In genomic region chr20:33740189-33740588, GRCh38 we compare ENCODE assay signal across 29 cellular contexts.
"Had no signal": no experiment of that assay in that cellular context is flagged by ENCODE, and none has a peak within 500 bp of the region (broad histone marks: within the 10 kb centered on the region; RNA-seq: fewer than 3 reads in every experiment).

No MANE protein-coding gene starts in this region.

- H3K27ac Mint-ChIP-seq: activated CD4-positive, alpha-beta memory T cell treated with anti-CD3 and anti-CD28 coated beads for 36 hours; activated CD4-positive, alpha-beta T cell treated with anti-CD3 and anti-CD28 coated beads for 36 hours; activated CD4-positive, alpha-beta T cell treated with anti-CD3 and anti-CD28 coated beads, Interleukin-2, amount 10 ng/mL, durations not matched to agents 24 days and 14 days; activated naive CD8-positive, alpha-beta T cell; activated T-cell treated with anti-CD3 and anti-CD28 coated beads, Interleukin-2, amount 50 U/mL, for 24 hours; activated T-helper 17 cell treated with anti-CD3 and anti-CD28 coated beads, Interleukin-2, amount 50 U/mL, for 72 hours; brain had no signal

- H3K4me3 Mint-ChIP-seq: activated CD4-positive, alpha-beta memory T cell treated with anti-CD3 and anti-CD28 coated beads for 36 hours; activated CD4-positive, alpha-beta T cell treated with anti-CD3 and anti-CD28 coated beads for 36 hours; activated CD4-positive, alpha-beta T cell treated with anti-CD3 and anti-CD28 coated beads, Interleukin-2, amount 10 ng/mL, durations not matched to agents 24 days and 14 days; activated naive CD8-positive, alpha-beta T cell; activated T-cell treated with anti-CD3 and anti-CD28 coated beads, Interleukin-2, amount 50 U/mL, for 24 hours; activated T-helper 17 cell treated with anti-CD3 and anti-CD28 coated beads, Interleukin-2, amount 50 U/mL, for 72 hours; brain had no signal

- H3K27me3 Mint-ChIP-seq: activated CD4-positive, alpha-beta memory T cell treated with anti-CD3 and anti-CD28 coated beads for 36 hours; activated CD4-positive, alpha-beta T cell treated with anti-CD3 and anti-CD28 coated beads for 36 hours; activated CD4-positive, alpha-beta T cell treated with anti-CD3 and anti-CD28 coated beads, Interleukin-2, amount 10 ng/mL, durations not matched to agents 24 days and 14 days; activated naive CD8-positive, alpha-beta T cell; activated T-cell treated with anti-CD3 and anti-CD28 coated beads, Interleukin-2, amount 50 U/mL, for 24 hours; activated T-helper 17 cell treated with anti-CD3 and anti-CD28 coated beads, Interleukin-2, amount 50 U/mL, for 72 hours had no signal

- DNase-seq: activated CD4-positive, alpha-beta memory T cell treated with anti-CD3 and anti-CD28 coated beads for 36 hours; activated CD4-positive, alpha-beta T cell treated with anti-CD3 and anti-CD28 coated beads for 36 hours; activated CD4-positive, alpha-beta T cell treated with anti-CD3 and anti-CD28 coated beads, Interleukin-2, amount 10 ng/mL, durations not matched to agents 24 days and 14 days; activated CD4-positive, CD25-positive, alpha-beta regulatory T cell; activated CD4-positive, CD25-positive, alpha-beta regulatory T cell treated with anti-CD3 and anti-CD28 coated beads, Interleukin-2, amount 50 U/mL, for 72 hours; activated CD8-positive, alpha-beta memory T cell treated with anti-CD3 and anti-CD28 coated beads, Interleukin-2, amount 50 U/mL, for 48 hours; activated effector memory CD4-positive, alpha-beta T cell treated with Interleukin-2 at 50 U/mL for 16 hours; activated gamma-delta T cell treated with Interleukin-2 at 50 U/mL for 16 hours; activated naive CD4-positive, alpha-beta T cell treated with anti-CD3 and anti-CD28 coated beads, Interleukin-2, amount 50 U/mL, for 16 hours; activated naive CD4-positive, alpha-beta T cell treated with Interleukin-2 at 50 U/mL for 16 hours; activated T-cell treated with anti-CD3 and anti-CD28 coated beads for 4 hours; activated T-cell treated with anti-CD3 and anti-CD28 coated beads, Interleukin-2, amount 50 U/mL, for 24 hours; adrenal gland; amygdala; aorta; central memory CD4-positive, alpha-beta T cell; cerebellar nuclear complex; colonic mucosa; effector CD8-positive, alpha-beta T cell; esophagus squamous epithelium; foreskin fibroblast; head of caudate nucleus; T-helper 2 cell had no signal

- H3K4me1 ChIP-seq: adrenal gland, breast epithelium, colonic mucosa had no signal

- ATAC-seq: activated CD4-positive, alpha-beta T cell treated with anti-CD3 and anti-CD28 coated beads for 36 hours; activated T-helper 17 cell treated with anti-CD3 and anti-CD28 coated beads, Interleukin-2, amount 50 U/mL, for 72 hours had no signal

- H3K36me3 ChIP-seq: adrenal gland, breast epithelium, cardiac muscle cell, colonic mucosa had no signal

- H3K4me3 ChIP-seq: adrenal gland, breast epithelium, cardiac muscle cell, colonic mucosa, esophagus squamous epithelium had no signal

- H3K27me3 ChIP-seq: adrenal gland, breast epithelium, cardiac muscle cell, colonic mucosa, esophagus squamous epithelium had no signal

- H3K4me1 Mint-ChIP-seq: activated CD4-positive, alpha-beta T cell treated with anti-CD3 and anti-CD28 coated beads for 36 hours; brain had no signal

- H3K9me3 Mint-ChIP-seq: activated T-helper 17 cell treated with anti-CD3 and anti-CD28 coated beads, Interleukin-2, amount 50 U/mL, for 72 hours had no signal

- H3K27ac ChIP-seq: adrenal gland, breast epithelium, cardiac muscle cell, colonic mucosa, epithelial cell of prostate, esophagus squamous epithelium had no signal
